ENCODE assay signal across 8 cellular contexts in genomic region chr7:107743567-107744344, GRCh38. TPM values are rescaled to one million over a fixed set of nuclear protein-coding genes. Genes with fewer than 3 reads are reported as not detected.
DNase-seq lines count a peak whose midpoint lies in the region; ATAC-seq, FAIRE-seq and TF ChIP-seq lines count a peak whose summit lies in the region.

Gene CBLL1 (plus strand): TSS chr7:107744142. CDS start chr7:107744164, 22 bp downstream.

- no peaks in the 10 kb centered on the region for H3F3A ChIP-seq in OCI-LY1 (ENCODE audit: insufficient read depth, low read length)

- H3K9me1 ChIP-seq in endothelial cell of umbilical vein (replicated peaks; ENCODE audit: control insufficient read depth, extremely low read depth, insufficient read depth, low read length) = no peaks in the 10 kb centered on the region

- H3K4me1 ChIP-seq in OCI-LY1 (ENCODE audit: insufficient read depth, low read length, severe bottlenecking) (peaks cover 42% of the 10 kb centered on the region), endothelial cell of umbilical vein (ENCODE audit: control insufficient read depth, extremely low read depth, insufficient read depth, low read length) (peaks cover 38% of the 10 kb centered on the region)

- no peaks in the 10 kb centered on the region for H4K20me1 ChIP-seq in OCI-LY1 (ENCODE audit: insufficient read depth, low read length)
- H4K20me1 ChIP-seq in endothelial cell of umbilical vein (replicated peaks; ENCODE audit: control insufficient read depth, extremely low read depth, insufficient read depth, low read length) = no peaks in the 10 kb centered on the region

- dilution Hi-C loops in endothelial cell of umbilical vein (cut with MboI; ENCODE audit: extremely low pct_ligation_motif_present, low sequenced_read_pairs) = no loop called here

- intact Hi-C loops in endothelial cell of umbilical vein (cut with micrococcal nuclease) = loop anchor here (1.0 to 10.0 kb wide), 7 partner anchors 131 to 574 kb away; partner anchors contain the start of gene HBP1

- peak; percentile 92 for TF ChIP-seq CTCF in OCI-LY1 (IDR thresholded peaks at IDR 0.05; ENCODE audit: low read length)
- TF ChIP-seq CTCF in endothelial cell of umbilical vein (IDR thresholded peaks at IDR 0.05; ENCODE audit: extremely low read depth in 1 of 2, insufficient read depth in 1 of 2, low read depth in 1 of 2, low read length in 2 of 2) = peak; percentile 65 to 76

- H3K4me2 ChIP-seq in OCI-LY1 (ENCODE audit: low read length) = peak within 1 kb of the TSS; percentile 76
- H3K4me2 ChIP-seq in endothelial cell of umbilical vein (ENCODE audit: insufficient read depth, low read length) = peak within 1 kb of the TSS; percentile 98

- H3K9me2 ChIP-seq in OCI-LY1 (ENCODE audit: low read depth, low read length) = no peaks in the 10 kb centered on the region

- H2AFZ ChIP-seq in OCI-LY1 (ENCODE audit: low read length) = peak within 1 kb of the TSS; percentile 11
- H2AFZ ChIP-seq in endothelial cell of umbilical vein (ENCODE audit: low read depth, low read length) = peak within 1 kb of the TSS; percentile 95

- peak within 1 kb of the TSS; percentile 70 for H3K9ac ChIP-seq in OCI-LY1 (ENCODE audit: low read length)
- H3K9ac ChIP-seq in endothelial cell of umbilical vein (replicated peaks; ENCODE audit: extremely low read depth, insufficient read depth, low read length) = peak within 1 kb of the TSS; percentile 94

- ATAC-seq in GM21515 (IDR thresholded peaks at IDR 0.05; ENCODE audit: unreplicated experiment) = peak; percentile 91

- H3K4me3 ChIP-seq in OCI-LY1 (ENCODE audit: low read depth, low read length, poor library complexity, severe bottlenecking) (peak within 1 kb of the TSS; percentile 79), endothelial cell of umbilical vein (replicated peaks in 1 of 3; ENCODE audit: insufficient read depth in 1 of 3, low read depth in 1 of 3, low read length in 3 of 3) (peak within 1 kb of the TSS; percentile 45 to 94 (median 79))

- no peaks in the 10 kb centered on the region for H3K9me3 ChIP-seq in OCI-LY1 (ENCODE audit: low read length)
- H3K9me3 ChIP-seq in endothelial cell of umbilical vein (replicated peaks; ENCODE audit: control insufficient read depth, insufficient read depth, low read length) = no peaks in the 10 kb centered on the region

- DNase-seq in DMS 273 treated with DMSO at 0.1 percent for 48 hours (lab: John Stamatoyannopoulos, UW) (peak; percentile 97), HuH-7 (ENCODE audit: low spot score) (peak; percentile 91), endothelial cell of umbilical vein (ENCODE audit: low read depth, low spot score) (peak; percentile 98), midbrain (lab: John Stamatoyannopoulos, UW) (peak; percentile 96)
- peak; percentile 98 for DNase-seq in activated CD8-positive, alpha-beta memory T cell treated with anti-CD3 and anti-CD28 coated beads, Interleukin-2, amount 50 U/mL, for 48 hours
- DNase-seq in stimulated activated CD8-positive, alpha-beta memory T cell treated with anti-CD3 and anti-CD28 coated beads, Interleukin-2, amount 100 ng/mL, for 1 hour (ENCODE audit: low read depth in 2 of 2) = peak; percentile 92 to 98

- TSS peak; percentile 38 for BruUV-seq in endothelial cell of umbilical vein (replicated peaks; lab: Mats Ljungman, UMichigan)

- CTCF ChIA-PET in endothelial cell of umbilical vein (lab: Charles Lee) = interaction anchor here (0.8 to 7.7 kb wide), 24 partner anchors 9 to 562 kb away, joined by 3 to 201 read pairs (median 3); partner anchors contain the start of gene DLD

- peak within 1 kb of the TSS; percentile 93 for H3K27ac ChIP-seq in OCI-LY1 (ENCODE audit: low read depth, low read length, poor library complexity, severe bottlenecking)
- H3K27ac ChIP-seq in endothelial cell of umbilical vein (ENCODE audit: insufficient read depth, low read depth, low read length) = peak within 1 kb of the TSS; percentile 96

- H3K79me2 ChIP-seq in OCI-LY1 (ENCODE audit: insufficient read depth, low read length) (peaks cover 47% of the 10 kb centered on the region), endothelial cell of umbilical vein (ENCODE audit: control insufficient read depth, insufficient read depth, low read length) (peaks cover 47% of the 10 kb centered on the region)

- peak; percentile 97 for FAIRE-seq in endothelial cell of umbilical vein (lab: Jason Lieb, UNC)

- POLR2A ChIA-PET in endothelial cell of umbilical vein (lab: Charles Lee) = interaction anchor here (0.9 to 1.0 kb wide), 3 partner anchors 131 to 575 kb away, joined by 3 to 8 read pairs (median 3); partner anchors contain the start of gene HBP1

- H3K36me3 ChIP-seq in OCI-LY1 (ENCODE audit: insufficient read depth, low read length) (peaks cover 15% of the 10 kb centered on the region), endothelial cell of umbilical vein (ENCODE audit: control insufficient read depth in 2 of 2, extremely low read depth in 1 of 2, insufficient read depth in 2 of 2, low read length in 2 of 2) (peaks cover 0 to 2% of the 10 kb centered on the region in 2 experiments)

- H3K27me3 ChIP-seq in OCI-LY1 (ENCODE audit: insufficient read depth, low read length) (no peaks in the 10 kb centered on the region), endothelial cell of umbilical vein (ENCODE audit: control insufficient read depth in 2 of 2, insufficient read depth in 2 of 2, low read length in 2 of 2) (no peaks in the 10 kb centered on the region)

- TF ChIP-seq POLR2A in endothelial cell of umbilical vein (IDR thresholded peaks at IDR 0.05; ENCODE audit: low read depth, low read length) = peak; percentile 2

TF ChIP-seq in endothelial cell of umbilical vein, 7 proteins besides CTCF, POLR2A, EP300 and RAD21:
- TF ChIP-seq JUN (IDR thresholded peaks at IDR 0.05; ENCODE audit: borderline replicate concordance, insufficient read depth, insufficient read length, low read depth) = no peak
- peak; percentile 63 for TF ChIP-seq GATA2 (IDR thresholded peaks at IDR 0.05; ENCODE audit: insufficient read depth, insufficient read length, low read depth, low read length)
- TF ChIP-seq MYC (IDR thresholded peaks at IDR 0.05; ENCODE audit: low read depth, low read length) = peak; percentile 55
- TF ChIP-seq FOS (IDR thresholded peaks at IDR 0.05; ENCODE audit: borderline replicate concordance, insufficient read depth, low read length) = peak; percentile 17
- peak; percentile 31 for TF ChIP-seq MAX (IDR thresholded peaks at IDR 0.05; ENCODE audit: insufficient read depth, insufficient read length)
- TF ChIP-seq EZH2 (IDR thresholded peaks at IDR 0.05; ENCODE audit: borderline replicate concordance, low read depth, low read length, severe bottlenecking) = no peak
- TF ChIP-seq POLR2AphosphoS5 (IDR thresholded peaks at IDR 0.05; ENCODE audit: insufficient read depth, low read depth, low read length) = no peak

RNA-seq across cellular contexts. Expression of gene CBLL1, which starts in this region (rescaled TPM):
- total RNA-seq in endothelial cell of umbilical vein = 30.6 and 31.1 TPM in 2 replicates
- polyA plus RNA-seq in endothelial cell of umbilical vein = 23.1 and 23.8 TPM in 2 replicates
- polyA plus RNA-seq in endothelial cell of umbilical vein (2011; cell fraction: cytosol; rRNA removed) = 12.1 and 14.8 TPM in 2 replicates
- polyA plus RNA-seq in endothelial cell of umbilical vein (2011; cell fraction: nucleus; rRNA removed) = 31.2 and 36.2 TPM in 2 replicates
- 23.8 and 30.8 TPM in 2 replicates for polyA plus RNA-seq in endothelial cell of umbilical vein (2012)
- 17.6 and 27.7 TPM in 2 replicates for polyA minus RNA-seq in endothelial cell of umbilical vein
- polyA minus RNA-seq in endothelial cell of umbilical vein (2011; cell fraction: cytosol; rRNA and poly(A)+ RNA removed) = 12.6 TPM
- 56.8 and 76.9 TPM in 2 replicates for polyA minus RNA-seq in endothelial cell of umbilical vein (2011; cell fraction: nucleus; rRNA and poly(A)+ RNA removed)

Comparison
In these comparisons a context has a peak if more than half of its experiments do, and no peak if none do; other contexts are left out.
1. Peak in every context shown above with its lines: DNase-seq, ATAC-seq, H3K4me3 ChIP-seq and H3K27ac ChIP-seq.